Comparison of ENCODE assay signal across 8 cellular contexts in genomic region chr6:31619805-31620585, GRCh38. TPM values are rescaled to one million over a fixed set of nuclear protein-coding genes. Genes with fewer than 3 reads are reported as not detected.
DNase-seq lines count a peak whose midpoint lies in the region; ATAC-seq and TF ChIP-seq lines count a peak whose summit lies in the region.

No MANE protein-coding gene starts in this region.

- H3K4me1 Mint-ChIP-seq in T-cell (peaks cover 38 to 53% (median 46%) of the 10 kb centered on the region in 3 donors), type B pancreatic cell (ENCODE audit: unreplicated experiment) (peaks cover 35% of the 10 kb centered on the region)

- peak overlapping the region; percentile 75 to 87 (median 83) for H3K4me3 Mint-ChIP-seq in T-cell
- peak overlapping the region; percentile 93 for H3K4me3 Mint-ChIP-seq in type B pancreatic cell

- no peaks in the 10 kb centered on the region for H3K9me3 ChIP-seq in heart right ventricle

- H3K27ac ChIP-seq in heart right ventricle = peak overlapping the region; percentile 89 to 99 (median 96)

- WGBS in heart right ventricle, 2 donors = 0% methylated on average over 50 of the region's 50 CpGs

- peaks cover 0 to 24% (median 21%) of the 10 kb centered on the region in 9 donors for H3K4me1 ChIP-seq in heart right ventricle

- H3K27ac Mint-ChIP-seq in T-cell (peak overlapping the region; percentile 92 to 95), type B pancreatic cell (peak overlapping the region; percentile 100)

- H3K27me3 Mint-ChIP-seq in T-cell = no peaks in the 10 kb centered on the region
- H3K27me3 Mint-ChIP-seq in type B pancreatic cell = no peaks in the 10 kb centered on the region

- H3K9me3 Mint-ChIP-seq in T-cell (no peaks in the 10 kb centered on the region), type B pancreatic cell (no peaks in the 10 kb centered on the region)

- CTCF ChIA-PET in T-cell (lab: Charles Lee) = interaction anchor here (0.6 to 1.0 kb wide), 2 partner anchors 26 to 210 kb away, joined by 4 to 10 read pairs; no protein-coding TSS in a partner anchor

- peak overlapping the region; percentile 68 to 99 (median 80) for H3K4me3 ChIP-seq in heart right ventricle

- DNase-seq in GM13977 (ENCODE audit: low spot score) (peak; percentile 90), NCI-H146 (lab: John Stamatoyannopoulos, UW) (peak; percentile 99), T-cell (peak; percentile 89 to 97 (median 95)), amniotic epithelial cell (ENCODE audit: low read depth) (peak; percentile 99), heart right ventricle (peak; percentile 97 to 98), pons (ENCODE audit: low spot score) (peak; percentile 99), type B pancreatic cell (ENCODE audit: extremely low spot score, unreplicated experiment) (peak; percentile 93)

- TF ChIP-seq CTCF in GM13977 (IDR thresholded peaks at IDR 0.05; ENCODE audit: extremely low read depth, insufficient read depth, missing control alignments) (no peak), heart right ventricle (IDR thresholded peaks at IDR 0.05) (no peak), type B pancreatic cell (conservative IDR thresholded peaks at IDR 0.05) (no peak)

- ATAC-seq in HG02870 (IDR thresholded peaks at IDR 0.05; ENCODE audit: unreplicated experiment) (peak; percentile 81), T-cell (replicated peaks in 1 of 4) (peak; percentile 84 to 89 (median 88)), heart right ventricle (peak; percentile 93 to 97 (median 96))

- intact Hi-C loops in heart right ventricle (cut with DNase I) = loop anchor here in 4 of 10 donors (1.0 to 5.0 kb wide), 4 partner anchors 32 to 277 kb away; partner anchors contain the start of genes ATP6V1G2 (in 2 of the 4), BAG6 (in 2 of the 4), NFKBIL1 (in 2 of the 4) and EHMT2 (in 1 of the 4)

- H3K36me3 Mint-ChIP-seq in T-cell (peaks cover 18% of the 10 kb centered on the region), type B pancreatic cell (peaks cover 16% of the 10 kb centered on the region)

- H3K27me3 ChIP-seq in heart right ventricle = no peaks in the 10 kb centered on the region

- POLR2A ChIA-PET in T-cell (lab: Charles Lee) = interaction anchor here in 1 of 2 donors (0.6 kb wide), 1 partner anchor 46 kb away, joined by 6 read pairs; the partner anchor contains the start of gene CSNK2B

- in situ Hi-C loops in GM13977 (cut with MboI; ENCODE audit: low pct_unique_long_range_greater_than_20kb, low sequenced_read_pairs, unreplicated experiment) = no loop called here

- peaks cover 0 to 28% (median 17%) of the 10 kb centered on the region in 9 donors for H3K36me3 ChIP-seq in heart right ventricle

RNA-seq across cellular contexts. Expression of gene PRRC2A, which starts 0.5 kb away (rescaled TPM):
- total RNA-seq in T-cell (100 to 1,000 TPM; 222 to 246 (median 230) TPM), heart right ventricle (100 to 1,000 TPM in 4 of 10 donors, 10 to 100 TPM in 6; 83.9 to 105 (median 98.9) TPM), type B pancreatic cell (ENCODE audit: low replicate concordance) (151 and 235 TPM in 2 replicates)
- 100 to 1,000 TPM in 1 of 2 donors, 10 to 100 TPM in 1; 93.4 to 179 TPM for polyA plus RNA-seq in heart right ventricle

RNA-seq across cellular contexts. Expression of gene AIF1, which starts 5.0 kb away (rescaled TPM):
- 10 to 100 TPM in 4 of 5 donors, 1 to 10 TPM in 1; 7.6 to 54.3 (median 18.1) TPM for total RNA-seq in T-cell
- 10 to 100 TPM in 3 of 10 donors, 1 to 10 TPM in 7; 2.8 to 62.1 (median 6.2) TPM for total RNA-seq in heart right ventricle
- polyA plus RNA-seq in heart right ventricle = 10 to 100 TPM; 18.2 to 20.2 TPM
- total RNA-seq in type B pancreatic cell (ENCODE audit: low replicate concordance) = 0.59 and 3.8 TPM in 2 replicates

RNA-seq across cellular contexts. Expression of gene NCR3, which starts 27.2 kb away (rescaled TPM):
- 10 to 100 TPM; 13.6 to 38.0 (median 16.0) TPM for total RNA-seq in T-cell
- 1 to 10 TPM in 1 of 10 donors, under 1 TPM in 2, not detected in 7; 0.31 to 1.0 (median 0.33) TPM for total RNA-seq in heart right ventricle
- polyA plus RNA-seq in heart right ventricle = not detected
- total RNA-seq in type B pancreatic cell (ENCODE audit: low replicate concordance) = not detected in 2 replicates

RNA-seq across cellular contexts. Expression of gene BAG6, which starts 32.5 kb away (rescaled TPM):
- 100 to 1,000 TPM; 257 to 317 (median 301) TPM for total RNA-seq in T-cell
- 100 to 1,000 TPM; 262 to 347 (median 300) TPM for total RNA-seq in heart right ventricle
- 100 to 1,000 TPM; 311 to 522 TPM for polyA plus RNA-seq in heart right ventricle
- total RNA-seq in type B pancreatic cell (ENCODE audit: low replicate concordance) = 334 and 378 TPM in 2 replicates

RNA-seq across cellular contexts. Expression of gene LST1, which starts 33.9 kb away (rescaled TPM):
- total RNA-seq in T-cell (10 to 100 TPM; 13.4 to 28.0 (median 20.4) TPM), heart right ventricle (10 to 100 TPM in 1 of 10 donors, 1 to 10 TPM in 9; 2.6 to 35.6 (median 3.9) TPM), type B pancreatic cell (ENCODE audit: low replicate concordance) (not detected in 2 replicates)
- polyA plus RNA-seq in heart right ventricle = 1 to 10 TPM; 6.5 to 8.7 TPM

Comparison
In these comparisons a context has a peak if more than half of its experiments do, and no peak if none do; other contexts are left out.
1. Peak in every context shown above with its lines: DNase-seq, ATAC-seq, H3K4me3 ChIP-seq and H3K27ac ChIP-seq.
2. RNA of gene NCR3, which starts 27.2 kb away (total RNA-seq): 13.6 to 38.0 TPM in T-cell; 0.31 to 1.0 TPM in heart right ventricle and not detected in type B pancreatic cell; every median in the first group is over 4 times any median in the second.